3 cellular contexts compared by ENCODE assay signal in genomic region chrX:116427976-116428375, GRCh38.
A peak's percentile ranks its signal among the peaks of the same experiment; 100 is the strongest.
TF ChIP-seq lines count a peak whose summit lies in the region.

No MANE protein-coding gene starts in this region.

TF ChIP-seq in A549, 52 proteins besides CTCF, POLR2A, EP300 and RAD21:
- TF ChIP-seq MAFK (IDR thresholded peaks at IDR 0.05; ENCODE audit: partially characterized antibody) (peak; percentile 75), MAZ (IDR thresholded peaks at IDR 0.05; ENCODE audit: borderline replicate concordance, low read depth, low read length) (no peak)
TF ChIP-seq in A549: peak in this region for 1.

TF ChIP-seq in IMR-90, 13 proteins besides CTCF, POLR2A, EP300 and RAD21:
- TF ChIP-seq MAFK (IDR thresholded peaks at IDR 0.05; ENCODE audit: low read depth, low read length) = peak; percentile 79
- TF ChIP-seq NFE2L2 (IDR thresholded peaks at IDR 0.05; ENCODE audit: low read depth, low read length) = no peak
- TF ChIP-seq MXI1 (IDR thresholded peaks at IDR 0.05; ENCODE audit: borderline replicate concordance, low read depth, low read length) = no peak

TF ChIP-seq in K562, 482 proteins besides CTCF, POLR2A, EP300 and RAD21:
- TF ChIP-seq SP2 (IDR thresholded peaks at IDR 0.05; ENCODE audit: extremely low read depth, low read depth, low read length, poor library complexity, severe bottlenecking) (no peak), THAP7 (CRISPR knock-in tag; IDR thresholded peaks at IDR 0.05) (no peak), ELF2 (CRISPR knock-in tag; IDR thresholded peaks at IDR 0.05) (no peak), TFAM (CRISPR knock-in tag; conservative IDR thresholded peaks at IDR 0.05) (no peak), KDM2B (CRISPR knock-in tag; IDR thresholded peaks at IDR 0.05) (no peak), ZNF609 (CRISPR knock-in tag; IDR thresholded peaks at IDR 0.05; ENCODE audit: borderline replicate concordance) (no peak), SOX6 (IDR thresholded peaks at IDR 0.05) (no peak), ZNF146 (CRISPR knock-in tag; IDR thresholded peaks at IDR 0.05; ENCODE audit: unreplicated experiment) (no peak), MAFK (IDR thresholded peaks at IDR 0.05; ENCODE audit: low read length) (0 out of 2 replicates have a peak, but pooled peaks have one; percentile 24)
TF ChIP-seq in K562: peak in this region for 1.
